ENCODE assay signal across 8 cellular contexts in the genomic region with DNA sequence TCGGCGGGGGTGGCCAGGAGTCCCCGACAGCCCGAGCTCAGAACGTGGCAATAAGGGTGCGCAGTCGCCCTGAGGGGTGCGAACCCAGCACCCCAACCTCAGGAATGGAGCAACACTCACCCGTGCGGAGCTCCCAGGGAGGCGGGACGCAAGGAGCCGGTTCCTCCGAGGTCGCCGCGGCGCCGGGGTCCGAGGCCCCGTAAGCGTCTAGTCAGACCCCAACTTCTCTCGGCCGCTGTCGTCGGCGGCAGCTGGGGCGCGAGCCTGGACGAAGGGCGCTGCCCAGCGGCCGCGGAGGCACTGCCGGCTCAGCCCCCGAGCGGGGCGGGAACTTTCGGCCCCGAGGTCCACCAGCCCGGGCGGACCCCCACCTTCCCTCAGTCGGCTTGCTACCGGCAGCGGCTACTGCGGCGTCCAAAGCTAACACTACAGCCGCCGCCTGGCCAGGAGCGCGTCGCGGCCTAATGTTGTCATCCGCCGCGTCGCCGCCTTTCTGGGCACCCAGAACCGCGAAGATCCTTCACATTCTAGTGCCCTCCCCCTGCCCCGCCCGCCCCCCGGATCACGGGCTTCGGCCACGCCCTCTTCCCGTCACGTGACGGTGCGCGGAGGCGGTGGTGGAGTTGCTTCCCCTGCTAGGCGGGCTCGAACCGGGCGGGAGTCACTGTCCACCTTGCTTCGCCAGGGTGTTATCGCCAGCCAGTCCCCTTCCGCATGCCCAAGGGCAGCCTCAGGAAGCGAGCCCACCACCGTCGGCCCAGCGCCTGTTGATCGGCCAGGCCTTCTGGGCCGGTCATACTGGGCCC. TPM values are rescaled to one million over a fixed set of nuclear protein-coding genes. Genes with fewer than 3 reads are reported as not detected.
DNase-seq lines count a peak whose midpoint lies in the region; ATAC-seq and TF ChIP-seq lines count a peak whose summit lies in the region.

A gene with protein sequence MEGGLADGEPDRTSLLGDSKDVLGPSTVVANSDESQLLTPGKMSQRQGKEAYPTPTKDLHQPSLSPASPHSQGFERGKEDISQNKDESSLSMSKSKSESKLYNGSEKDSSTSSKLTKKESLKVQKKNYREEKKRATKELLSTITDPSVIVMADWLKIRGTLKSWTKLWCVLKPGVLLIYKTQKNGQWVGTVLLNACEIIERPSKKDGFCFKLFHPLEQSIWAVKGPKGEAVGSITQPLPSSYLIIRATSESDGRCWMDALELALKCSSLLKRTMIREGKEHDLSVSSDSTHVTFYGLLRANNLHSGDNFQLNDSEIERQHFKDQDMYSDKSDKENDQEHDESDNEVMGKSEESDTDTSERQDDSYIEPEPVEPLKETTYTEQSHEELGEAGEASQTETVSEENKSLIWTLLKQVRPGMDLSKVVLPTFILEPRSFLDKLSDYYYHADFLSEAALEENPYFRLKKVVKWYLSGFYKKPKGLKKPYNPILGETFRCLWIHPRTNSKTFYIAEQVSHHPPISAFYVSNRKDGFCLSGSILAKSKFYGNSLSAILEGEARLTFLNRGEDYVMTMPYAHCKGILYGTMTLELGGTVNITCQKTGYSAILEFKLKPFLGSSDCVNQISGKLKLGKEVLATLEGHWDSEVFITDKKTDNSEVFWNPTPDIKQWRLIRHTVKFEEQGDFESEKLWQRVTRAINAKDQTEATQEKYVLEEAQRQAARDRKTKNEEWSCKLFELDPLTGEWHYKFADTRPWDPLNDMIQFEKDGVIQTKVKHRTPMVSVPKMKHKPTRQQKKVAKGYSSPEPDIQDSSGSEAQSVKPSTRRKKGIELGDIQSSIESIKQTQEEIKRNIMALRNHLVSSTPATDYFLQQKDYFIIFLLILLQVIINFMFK (minus strand): TSS at position 495 of the 806 bp plus-strand sequence. CDS start 72,220 bp downstream, outside the sequence.

- ATAC-seq in GM18873 (IDR thresholded peaks at IDR 0.05; ENCODE audit: low FRiP score, unreplicated experiment) (peak; percentile 76), HG03139 (IDR thresholded peaks at IDR 0.05; ENCODE audit: unreplicated experiment) (peak; percentile 78)

- in situ Hi-C loops in mammary epithelial cell (cut with MboI; ENCODE audit: low sequenced_read_pairs in 2 of 2): loop anchor here in 1 of 2 donors (25.0 kb wide), 1 partner anchor 472 kb away; a partner anchor contains a TSS

- DNase-seq in AG04450 (ENCODE audit: low read depth, low spot score) (peak; percentile 53), NCI-H2196 treated with DMSO at 0.1 percent for 48 hours (lab: John Stamatoyannopoulos, UW; ENCODE audit: unreplicated experiment) (peak; percentile 87), WERI-Rb-1 (peak; percentile 97), mammary epithelial cell (peak; percentile 92), iPS-NIHi11 (ENCODE audit: low spot score) (peak; percentile 94), smooth muscle cell (lab: John Stamatoyannopoulos, UW; ENCODE audit: unreplicated experiment) (peak; percentile 83)

- H3K36me3 ChIP-seq in WERI-Rb-1: peaks cover 17% of the 10 kb centered on the region; the same call in 1 of the 2 replicates
- H3K36me3 ChIP-seq in mammary epithelial cell (ENCODE audit: insufficient read depth, low read length): no peaks in the 10 kb centered on the region
- no peaks in the 10 kb centered on the region for H3K36me3 ChIP-seq in smooth muscle cell (ENCODE audit: low read depth)

- H3K4me1 ChIP-seq in mammary epithelial cell (ENCODE audit: insufficient read depth, low read length): peaks cover 5% of the 10 kb centered on the region
- H3K4me1 ChIP-seq in smooth muscle cell (ENCODE audit: low read depth): peaks cover 21% of the 10 kb centered on the region

- peak within 1 kb of the TSS; percentile 85 for H3K9ac ChIP-seq in mammary epithelial cell (ENCODE audit: insufficient read depth, low read length)
- H3K9ac ChIP-seq in smooth muscle cell (ENCODE audit: low read depth): peak within 1 kb of the TSS; percentile 97

- H3K4me3 ChIP-seq in AG04450 (ENCODE audit: low read depth, low read length) (peak within 1 kb of the TSS; percentile 96), WERI-Rb-1 (ENCODE audit: low read depth, low read length) (peak within 1 kb of the TSS; percentile 95), mammary epithelial cell (replicated peaks in 1 of 3; ENCODE audit: insufficient read depth in 1 of 3, low read depth in 2 of 3, low read length in 3 of 3) (peak within 1 kb of the TSS; percentile 70 to 74 (median 74)), smooth muscle cell (peak within 1 kb of the TSS; percentile 97)

- H3K79me2 ChIP-seq in mammary epithelial cell (ENCODE audit: insufficient read depth, low read length): peaks cover 50% of the 10 kb centered on the region
- H3K79me2 ChIP-seq in smooth muscle cell (ENCODE audit: low read depth): peaks cover 46% of the 10 kb centered on the region

- no peaks in the 10 kb centered on the region for H3F3A ChIP-seq in smooth muscle cell (ENCODE audit: low read depth)

- no peaks in the 10 kb centered on the region for H3K27me3 ChIP-seq in AG04450 (ENCODE audit: control insufficient read depth, insufficient read depth, low read length)
- no peaks in the 10 kb centered on the region for H3K27me3 ChIP-seq in WERI-Rb-1 (ENCODE audit: insufficient read depth, low read depth, severe bottlenecking)
- no peaks in the 10 kb centered on the region for H3K27me3 ChIP-seq in mammary epithelial cell (ENCODE audit: insufficient read depth, low read length)
- no peaks in the 10 kb centered on the region for H3K27me3 ChIP-seq in smooth muscle cell (ENCODE audit: low read depth)

- H4K20me1 ChIP-seq in mammary epithelial cell (ENCODE audit: insufficient read depth, low read length) (no peaks in the 10 kb centered on the region), smooth muscle cell (ENCODE audit: low read depth) (peaks cover 40% of the 10 kb centered on the region)

- TSS peak; percentile 35 for BruUV-seq in mammary epithelial cell (replicated peaks; lab: Mats Ljungman, UMichigan)

- 2% methylated on average over 15 of the region's 85 CpGs for WGBS in mammary epithelial cell (ENCODE audit: low coverage, missing lambda C conversion rate)
- WGBS in smooth muscle cell (ENCODE audit: low lambda C conversion rate): under 1% methylated on average over 44 of the region's 85 CpGs

- H2AFZ ChIP-seq in mammary epithelial cell (ENCODE audit: low read depth, low read length) (peak within 1 kb of the TSS; percentile 98), smooth muscle cell (ENCODE audit: low read depth) (peak within 1 kb of the TSS; percentile 99)

- POLR2A ChIA-PET in AG04450 (lab: Yijun Ruan, JAX): interaction anchor here (0.6 to 1.3 kb wide), 4 partner anchors 35 to 527 kb away, joined by 3 to 9 read pairs (median 4); a partner anchor contains a TSS

- H3K27ac ChIP-seq in AG04450 (ENCODE audit: low read depth, low read length) (peak within 1 kb of the TSS; percentile 89), WERI-Rb-1 (peak within 1 kb of the TSS; percentile 92), mammary epithelial cell (ENCODE audit: insufficient read depth, low read depth, low read length) (peak within 1 kb of the TSS; percentile 89), smooth muscle cell (ENCODE audit: low read depth) (peak within 1 kb of the TSS; percentile 90)

- H3K4me2 ChIP-seq in mammary epithelial cell (ENCODE audit: insufficient read depth, low read depth, low read length) (peak within 1 kb of the TSS; percentile 97), smooth muscle cell (peak within 1 kb of the TSS; percentile 97)

- intact Hi-C loops in mammary epithelial cell (cut with micrococcal nuclease): loop anchor here (1.0 to 10.0 kb wide), 4 partner anchors 28 to 477 kb away; a partner anchor contains a TSS

- TF ChIP-seq CTCF in AG04450 (IDR thresholded peaks at IDR 0.05; ENCODE audit: low read depth, low read length) (peak; percentile 32), WERI-Rb-1 (IDR thresholded peaks at IDR 0.05; ENCODE audit: low read depth, low read length) (peak; percentile 30), mammary epithelial cell (conservative IDR thresholded peaks at IDR 0.05 in 1 of 2, IDR thresholded peaks at IDR 0.05 in 1 of 2; ENCODE audit: extremely low read depth in 1 of 2, insufficient read depth in 1 of 2, low read depth in 1 of 2, low read length in 2 of 2) (peak in 1 of 2 donors; percentile 31), smooth muscle cell (IDR thresholded peaks at IDR 0.05; ENCODE audit: borderline replicate concordance, insufficient read depth, poor library complexity, severe bottlenecking) (no peak)

- CTCF ChIA-PET in AG04450 (lab: Charles Lee) (interaction anchor here (0.6 to 1.2 kb wide), 3 partner anchors 73 to 1529 kb away, joined by 3 to 5 read pairs (median 4); no protein-coding TSS in a partner anchor), mammary epithelial cell (lab: Charles Lee; ENCODE audit: low non-redundant PET) (interaction anchor here (0.6 kb wide), 1 partner anchor 138 kb away, joined by 4 read pairs; no protein-coding TSS in a partner anchor)

- dilution Hi-C loops in mammary epithelial cell (cut with HindIII; ENCODE audit: low sequenced_read_pairs): no loop called here

- H3K9me3 ChIP-seq in AG04450 (ENCODE audit: control insufficient read depth, insufficient read depth, low read length) (peaks cover 2% of the 10 kb centered on the region; the same call in 1 of the 2 replicates), WERI-Rb-1 (ENCODE audit: severe bottlenecking) (no peaks in the 10 kb centered on the region), mammary epithelial cell (replicated peaks; ENCODE audit: insufficient read depth, low read length) (no peaks in the 10 kb centered on the region), smooth muscle cell (replicated peaks; ENCODE audit: low read depth) (no peaks in the 10 kb centered on the region)

RNA-seq across cellular contexts. Expression of the gene that starts here (rescaled TPM):
- polyA plus RNA-seq in AG04450 (2011; rRNA removed) (48.8 and 64.5 TPM in 2 replicates), mammary epithelial cell (26.2 TPM), smooth muscle cell (32.0 and 43.2 TPM in 2 replicates)
- 77.9 and 145 TPM in 2 replicates for polyA minus RNA-seq in AG04450 (2011; rRNA and poly(A)+ RNA removed)
- total RNA-seq in mammary epithelial cell (10 to 100 TPM; 87.4 to 88.4 TPM), smooth muscle cell (108 and 129 TPM in 2 replicates)
- 148 TPM for polyA minus RNA-seq in mammary epithelial cell

Comparison
In these comparisons a context has a peak if more than half of its experiments do, and no peak if none do; other contexts are left out.
1. Peak in every context shown above with its lines: DNase-seq, ATAC-seq, H3K4me3 ChIP-seq and H3K27ac ChIP-seq.